ENCODE assay signal across 1 cellular context in genomic region chr1:65147424-65148177, GRCh38.
TF ChIP-seq lines count a peak whose summit lies in the region.

No MANE protein-coding gene starts in this region.

TF ChIP-seq in HepG2, 621 proteins besides CTCF, POLR2A, EP300 and RAD21 (continued from another document):
- no peak for TF ChIP-seq TOE1 (CRISPR knock-in tag; IDR thresholded peaks at IDR 0.05)
- no peak for TF ChIP-seq PAX8 (CRISPR knock-in tag; IDR thresholded peaks at IDR 0.05; ENCODE audit: borderline replicate concordance)
- peak; percentile 43; the same call in 1 of the 2 replicates for TF ChIP-seq ZSCAN31 (CRISPR knock-in tag; IDR thresholded peaks at IDR 0.05; ENCODE audit: low read depth)
- no peak for TF ChIP-seq SKI (IDR thresholded peaks at IDR 0.05; ENCODE audit: partially characterized antibody)
- no peak for TF ChIP-seq POLR2G (IDR thresholded peaks at IDR 0.05; ENCODE audit: low read depth, low read length)
- TF ChIP-seq ZNF468 (CRISPR knock-in tag; IDR thresholded peaks at IDR 0.05): no peak
- no peak for TF ChIP-seq HINFP (CRISPR knock-in tag; IDR thresholded peaks at IDR 0.05; ENCODE audit: low read depth)
- no peak for TF ChIP-seq MIER3 (CRISPR knock-in tag; IDR thresholded peaks at IDR 0.05; ENCODE audit: borderline replicate concordance)
- TF ChIP-seq SIN3B (IDR thresholded peaks at IDR 0.05; ENCODE audit: low read length): no peak
- no peak for TF ChIP-seq ATF7 (IDR thresholded peaks at IDR 0.05)
- no peak for TF ChIP-seq ATF7 (CRISPR knock-in tag; IDR thresholded peaks at IDR 0.05)
- no peak for TF ChIP-seq ZMAT3 (CRISPR knock-in tag; conservative IDR thresholded peaks at IDR 0.05)
- TF ChIP-seq NONO (IDR thresholded peaks at IDR 0.05): no peak
- TF ChIP-seq NONO (CRISPR knock-in tag; conservative IDR thresholded peaks at IDR 0.05): peak; percentile 57; the same call in 1 of the 2 replicates
- no peak for TF ChIP-seq TBL1XR1 (IDR thresholded peaks at IDR 0.05; ENCODE audit: borderline replicate concordance, low read length, partially characterized antibody)
- peak; percentile 47 for TF ChIP-seq YEATS4 (CRISPR knock-in tag; IDR thresholded peaks at IDR 0.05; ENCODE audit: borderline replicate concordance)
